In genomic region chr1:96416111-96416595, GRCh38 we compare ENCODE assay signal across 11 cellular contexts.
DNase-seq lines count a peak whose midpoint lies in the region; ATAC-seq and TF ChIP-seq lines count a peak whose summit lies in the region.
"Had no signal": no experiment of that assay in that cellular context is flagged by ENCODE, and none has a peak within 500 bp of the region (broad histone marks: within the 10 kb centered on the region; RNA-seq: fewer than 3 reads in every experiment).

No MANE protein-coding gene starts in this region.

- ATAC-seq in Panc1 (no peak), HG03457 (IDR thresholded peaks at IDR 0.05; ENCODE audit: unreplicated experiment) (no peak)
- no peak for ATAC-seq in stimulated activated effector memory CD8-positive, alpha-beta T cell treated with anti-CD3 and anti-CD28 coated beads, Interleukin-12 subunit alpha, Interleukin-12 subunit beta, amount 100 ng/mL, for 72 hours

- POLR2A ChIA-PET in Panc1 (lab: Charles Lee), result no interaction called here

- DNase-seq in AG10803 (ENCODE audit: low read depth) (peak; percentile 99), Panc1 (ENCODE audit: low read depth, low spot score) (peak; percentile 33), esophagus squamous epithelium (lab: John Stamatoyannopoulos, UW) (no peak), non-pigmented ciliary epithelial cell (ENCODE audit: low read depth) (peak; percentile 95), NCI-H187 treated with DMSO at 0.1 percent for 48 hours (lab: John Stamatoyannopoulos, UW) (no peak), CD1c-positive myeloid dendritic cell (ENCODE audit: extremely low spot score) (no peak)
- DNase-seq in stimulated activated effector memory CD8-positive, alpha-beta T cell treated with anti-CD3 and anti-CD28 coated beads, Interleukin-12 subunit alpha, Interleukin-12 subunit beta, amount 100 ng/mL, for 72 hours (ENCODE audit: low spot score in 2 of 2), result no peak
- DNase-seq: NCI-H1436 treated with DMSO at 0.1 percent for 48 hours had no signal

- TF ChIP-seq CTCF in AG10803 (conservative IDR thresholded peaks at IDR 0.05; ENCODE audit: low read length) (no peak), Panc1 (IDR thresholded peaks at IDR 0.05) (no peak), esophagus squamous epithelium (IDR thresholded peaks at IDR 0.05) (no peak)

- TF ChIP-seq POLR2A in esophagus squamous epithelium (IDR thresholded peaks at IDR 0.05), result no peak

- no peaks in the 10 kb centered on the region for H3K4me1 Mint-ChIP-seq in stimulated activated effector memory CD8-positive, alpha-beta T cell treated with anti-CD3 and anti-CD28 coated beads, Interleukin-12 subunit alpha, Interleukin-12 subunit beta, amount 100 ng/mL, for 72 hours

- no peak overlapping the region for H3K27ac ChIP-seq in Panc1 (ENCODE audit: low read length)
- peak overlapping the region; percentile 15 to 79 (median 50) for H3K27ac ChIP-seq in esophagus squamous epithelium

- intact Hi-C loops in Panc1 (cut with micrococcal nuclease; ENCODE audit: unreplicated experiment) (no loop called here), esophagus squamous epithelium (cut with DNase I) (no loop called here)

- H3K4me3 ChIP-seq in AG10803 (ENCODE audit: low read length) (no peak overlapping the region), Panc1 (ENCODE audit: low read depth in 2 of 2, low read length in 2 of 2) (no peak overlapping the region), esophagus squamous epithelium (peak overlapping the region in 1 of 4 donors; percentile 30)
- H3K4me3 ChIP-seq: tibial nerve had no signal

- H3K4me1 ChIP-seq in Panc1 (ENCODE audit: control insufficient read depth, insufficient read depth, low read length) (no peaks in the 10 kb centered on the region), esophagus squamous epithelium (peaks cover 4 to 49% (median 21%) of the 10 kb centered on the region in 3 donors)
- H3K4me1 ChIP-seq: tibial nerve had no signal

- no peak overlapping the region for H3K4me3 Mint-ChIP-seq in stimulated activated effector memory CD8-positive, alpha-beta T cell treated with anti-CD3 and anti-CD28 coated beads, Interleukin-12 subunit alpha, Interleukin-12 subunit beta, amount 100 ng/mL, for 72 hours

- no peaks in the 10 kb centered on the region for H3K9me3 Mint-ChIP-seq in stimulated activated effector memory CD8-positive, alpha-beta T cell treated with anti-CD3 and anti-CD28 coated beads, Interleukin-12 subunit alpha, Interleukin-12 subunit beta, amount 100 ng/mL, for 72 hours

- no peak overlapping the region for H3K27ac Mint-ChIP-seq in stimulated activated effector memory CD8-positive, alpha-beta T cell treated with anti-CD3 and anti-CD28 coated beads, Interleukin-12 subunit alpha, Interleukin-12 subunit beta, amount 100 ng/mL, for 72 hours
- H3K27ac Mint-ChIP-seq: progenitor cell of endocrine pancreas had no signal

- no peaks in the 10 kb centered on the region for H3K27me3 ChIP-seq in Panc1 (ENCODE audit: control insufficient read depth, insufficient read depth, low read length)
- H3K27me3 ChIP-seq in esophagus squamous epithelium, result no peaks in the 10 kb centered on the region
- H3K27me3 ChIP-seq: tibial nerve had no signal

- in situ Hi-C loops in Panc1 (cut with HindIII; ENCODE audit: low pct_unique_long_range_greater_than_20kb, low sequenced_read_pairs), result no loop called here

- H3K36me3 Mint-ChIP-seq in stimulated activated effector memory CD8-positive, alpha-beta T cell treated with anti-CD3 and anti-CD28 coated beads, Interleukin-12 subunit alpha, Interleukin-12 subunit beta, amount 100 ng/mL, for 72 hours, result no peaks in the 10 kb centered on the region

- no TSS peak for BruUV-seq in Panc1 (replicated peaks; lab: Mats Ljungman, UMichigan)

- no peaks in the 10 kb centered on the region for H3K9me3 ChIP-seq in Panc1 (ENCODE audit: control insufficient read depth, insufficient read depth, low read depth, low read length)
- H3K9me3 ChIP-seq in esophagus squamous epithelium, result no peaks in the 10 kb centered on the region
- H3K9me3 ChIP-seq: tibial nerve had no signal

- 13 to 14% methylated on average over 5 of the region's 5 CpGs for WGBS in esophagus squamous epithelium, 2 donors

- H3K36me3 ChIP-seq in Panc1 (ENCODE audit: control insufficient read depth, insufficient read depth, low read length) (no peaks in the 10 kb centered on the region), esophagus squamous epithelium (no peaks in the 10 kb centered on the region)
- H3K36me3 ChIP-seq: tibial nerve had no signal

- CTCF ChIA-PET in Panc1 (lab: Charles Lee), result no interaction called here

Comparison
In these comparisons a context has a peak if more than half of its experiments do, and no peak if none do; other contexts are left out.
1. DNase-seq: peak in AG10803 (single experiment), Panc1 (single experiment) and non-pigmented ciliary epithelial cell (single experiment); none in esophagus squamous epithelium (single experiment), stimulated activated effector memory CD8-positive, alpha-beta T cell treated with anti-CD3 and anti-CD28 coated beads, Interleukin-12 subunit alpha, Interleukin-12 subunit beta, amount 100 ng/mL, for 72 hours (0 of 2), NCI-H187 treated with DMSO at 0.1 percent for 48 hours (single experiment) and CD1c-positive myeloid dendritic cell (single experiment).